8 cellular contexts compared by ENCODE assay signal in genomic region chr11:93529707-93530467, GRCh38. TPM values are rescaled to one million over a fixed set of nuclear protein-coding genes. Genes with fewer than 3 reads are reported as not detected.
DNase-seq lines count a peak whose midpoint lies in the region; ATAC-seq and TF ChIP-seq lines count a peak whose summit lies in the region.

No MANE protein-coding gene starts in this region.

- no peak overlapping the region for H3K4me3 Mint-ChIP-seq in CD8-positive, alpha-beta T cell
- H3K4me3 Mint-ChIP-seq in HFFc6: no peak overlapping the region
- H3K4me3 Mint-ChIP-seq in activated naive CD8-positive, alpha-beta T cell treated with anti-CD3 and anti-CD28 coated beads, Interleukin-2, amount 50 U/mL, for 24 hours: no peak overlapping the region

- peaks cover 7% of the 10 kb centered on the region for H3K4me1 ChIP-seq in CD8-positive, alpha-beta T cell (ENCODE audit: insufficient read depth, low read length)
- peaks cover 22 to 47% of the 10 kb centered on the region in 2 donors for H3K4me1 ChIP-seq in lung (ENCODE audit: control insufficient read depth in 2 of 2, insufficient read depth in 2 of 2, low read length in 2 of 2)

- no peaks in the 10 kb centered on the region for H3K9me3 Mint-ChIP-seq in CD8-positive, alpha-beta T cell
- no peaks in the 10 kb centered on the region for H3K9me3 Mint-ChIP-seq in HFFc6
- no peaks in the 10 kb centered on the region for H3K9me3 Mint-ChIP-seq in activated naive CD8-positive, alpha-beta T cell treated with anti-CD3 and anti-CD28 coated beads, Interleukin-2, amount 50 U/mL, for 24 hours

- POLR2A ChIA-PET in CD8-positive, alpha-beta T cell (lab: Charles Lee): no interaction called here

- no peak overlapping the region for H3K27ac ChIP-seq in CD8-positive, alpha-beta T cell (ENCODE audit: low read depth, low read length)
- H3K27ac ChIP-seq in lung (ENCODE audit: low read depth in 1 of 2, low read length in 1 of 2): peak overlapping the region; percentile 64 to 67
- no peak overlapping the region for H3K27ac ChIP-seq in WERI-Rb-1

- H3K27me3 Mint-ChIP-seq in CD8-positive, alpha-beta T cell (ENCODE audit: low read depth): no peaks in the 10 kb centered on the region
- H3K27me3 Mint-ChIP-seq in HFFc6 (ENCODE audit: insufficient read depth): no peaks in the 10 kb centered on the region
- H3K27me3 Mint-ChIP-seq in activated naive CD8-positive, alpha-beta T cell treated with anti-CD3 and anti-CD28 coated beads, Interleukin-2, amount 50 U/mL, for 24 hours: no peaks in the 10 kb centered on the region

- TF ChIP-seq CTCF in CD8-positive, alpha-beta T cell (IDR thresholded peaks at IDR 0.05): no peak
- TF ChIP-seq CTCF in HFFc6 (IDR thresholded peaks at IDR 0.05) (no peak), lung (IDR thresholded peaks at IDR 0.05; ENCODE audit: control extremely low read depth, extremely low read depth) (no peak), WERI-Rb-1 (IDR thresholded peaks at IDR 0.05; ENCODE audit: low read depth, low read length) (no peak)

- 38 to 56% methylated on average over 9 of the region's 9 CpGs for WGBS in lung, 2 donors

- intact Hi-C loops in CD8-positive, alpha-beta T cell (cut with DNase I, micrococcal nuclease): no loop called here

- ATAC-seq in CD8-positive, alpha-beta T cell: no peak
- ATAC-seq in activated naive CD8-positive, alpha-beta T cell treated with anti-CD3 and anti-CD28 coated beads, Interleukin-2, amount 50 U/mL, for 24 hours: peak; percentile 59
- ATAC-seq in lung (ENCODE audit: insufficient read depth, low FRiP score): peak; percentile 43
- ATAC-seq in GM21619 (IDR thresholded peaks at IDR 0.05; ENCODE audit: unreplicated experiment): no peak

- H3K4me3 ChIP-seq in CD8-positive, alpha-beta T cell (ENCODE audit: low read depth, low read length): no peak overlapping the region
- H3K4me3 ChIP-seq in lung: no peak overlapping the region
- no peak overlapping the region for H3K4me3 ChIP-seq in WERI-Rb-1 (ENCODE audit: low read depth, low read length)

- H3K9me3 ChIP-seq in CD8-positive, alpha-beta T cell (ENCODE audit: low read length): no peaks in the 10 kb centered on the region
- no peaks in the 10 kb centered on the region for H3K9me3 ChIP-seq in lung (ENCODE audit: control insufficient read depth in 2 of 2, insufficient read depth in 1 of 2, low read length in 1 of 2)
- no peaks in the 10 kb centered on the region for H3K9me3 ChIP-seq in WERI-Rb-1 (ENCODE audit: severe bottlenecking)

- CTCF ChIA-PET in CD8-positive, alpha-beta T cell (lab: Charles Lee): interaction anchor here (1.5 kb wide), 1 partner anchor 12 kb away, joined by 7 read pairs; no protein-coding TSS in a partner anchor

- no peaks in the 10 kb centered on the region for H3K27me3 ChIP-seq in CD8-positive, alpha-beta T cell (ENCODE audit: insufficient read depth, low read length)
- H3K27me3 ChIP-seq in lung (ENCODE audit: control insufficient read depth, insufficient read depth) (no peaks in the 10 kb centered on the region), WERI-Rb-1 (ENCODE audit: insufficient read depth, low read depth, severe bottlenecking) (no peaks in the 10 kb centered on the region)

- H3K27ac Mint-ChIP-seq in CD8-positive, alpha-beta T cell: peak overlapping the region; percentile 33
- peak overlapping the region; percentile 48; the same call in 1 of the 2 replicates for H3K27ac Mint-ChIP-seq in HFFc6
- no peak overlapping the region for H3K27ac Mint-ChIP-seq in activated naive CD8-positive, alpha-beta T cell treated with anti-CD3 and anti-CD28 coated beads, Interleukin-2, amount 50 U/mL, for 24 hours

- no peaks in the 10 kb centered on the region for H3K36me3 Mint-ChIP-seq in CD8-positive, alpha-beta T cell
- no peaks in the 10 kb centered on the region for H3K36me3 Mint-ChIP-seq in HFFc6 (ENCODE audit: low read depth)
- H3K36me3 Mint-ChIP-seq in activated naive CD8-positive, alpha-beta T cell treated with anti-CD3 and anti-CD28 coated beads, Interleukin-2, amount 50 U/mL, for 24 hours (ENCODE audit: low read depth): no peaks in the 10 kb centered on the region

- H3K4me1 Mint-ChIP-seq in CD8-positive, alpha-beta T cell (ENCODE audit: low read depth): peaks cover 28% of the 10 kb centered on the region
- peaks cover 25% of the 10 kb centered on the region for H3K4me1 Mint-ChIP-seq in HFFc6 (ENCODE audit: low read depth)
- H3K4me1 Mint-ChIP-seq in activated naive CD8-positive, alpha-beta T cell treated with anti-CD3 and anti-CD28 coated beads, Interleukin-2, amount 50 U/mL, for 24 hours: peaks cover 43% of the 10 kb centered on the region

- DNase-seq in CD8-positive, alpha-beta T cell: no peak
- DNase-seq in HFFc6 (peak; percentile 2), lung (ENCODE audit: low spot score) (no peak), WERI-Rb-1 (no peak), NAMALWA (ENCODE audit: low spot score) (no peak), NCI-H446 (lab: John Stamatoyannopoulos, UW) (no peak)
- DNase-seq in activated naive CD8-positive, alpha-beta T cell treated with anti-CD3 and anti-CD28 coated beads, Interleukin-2, amount 50 U/mL, for 24 hours: no peak

- H3K36me3 ChIP-seq in CD8-positive, alpha-beta T cell (ENCODE audit: insufficient read depth, low read length): no peaks in the 10 kb centered on the region
- H3K36me3 ChIP-seq in lung (ENCODE audit: control insufficient read depth in 2 of 2, insufficient read depth in 2 of 2, low read length in 2 of 2) (no peaks in the 10 kb centered on the region), WERI-Rb-1 (no peaks in the 10 kb centered on the region)

RNA-seq across cellular contexts. Expression of gene SMCO4, which starts 13.3 kb away (rescaled TPM):
- total RNA-seq in CD8-positive, alpha-beta T cell: 1 to 10 TPM in 1 of 2 experiments, not detected in 1; 1.9 TPM
- total RNA-seq in HFFc6 (2021; fragmentation: NEBNext Ultra II Directional; extraction: Animal tissue kit (Norgen Biotek cat#: 25700)): 10 to 100 TPM in 4 of 6 experiments, 1 to 10 TPM in 2; 8.6 to 13.1 (median 11.0) TPM
- 10 to 100 TPM; 27.0 to 45.2 TPM for total RNA-seq in lung
- 100 to 1,000 TPM in 1 of 2 donors, 10 to 100 TPM in 1; 41.9 to 132 TPM for polyA plus RNA-seq in lung

Comparison
In these comparisons a context has a peak if more than half of its experiments do, and no peak if none do; other contexts are left out.
1. ATAC-seq: peak in activated naive CD8-positive, alpha-beta T cell treated with anti-CD3 and anti-CD28 coated beads, Interleukin-2, amount 50 U/mL, for 24 hours (single experiment) and lung (single experiment); none in CD8-positive, alpha-beta T cell (single experiment) and GM21619 (single experiment).
2. H3K27ac ChIP-seq: peak in lung (2 of 2); none in CD8-positive, alpha-beta T cell (single experiment) and WERI-Rb-1 (single experiment).